27 cellular contexts compared by ENCODE assay signal in genomic region chr20:40519928-40520327, GRCh38.
"Had no signal": no experiment of that assay in that cellular context is flagged by ENCODE, and none has a peak within 500 bp of the region (broad histone marks: within the 10 kb centered on the region; RNA-seq: fewer than 3 reads in every experiment).

No MANE protein-coding gene starts in this region.

- ATAC-seq: activated CD8-positive, alpha-beta memory T cell treated with anti-CD3 and anti-CD28 coated beads, Interleukin-2, amount 10 ng/mL, durations not matched to agents 7 days and 5 days; SK-N-SH treated with all-trans-retinoic acid at 6 μM for 48 hours had no signal

- H3K4me3 Mint-ChIP-seq: activated B cell treated with CpG ODN at 0.5 μM for 24 hours; activated CD4-positive, alpha-beta T cell treated with anti-CD3 and anti-CD28 coated beads, Interleukin-2, amount 10 ng/mL, durations not matched to agents 24 days and 14 days; activated CD8-positive, alpha-beta memory T cell treated with anti-CD3 and anti-CD28 coated beads, Interleukin-2, amount 10 ng/mL, durations not matched to agents 7 days and 5 days; activated naive CD8-positive, alpha-beta T cell; activated T-cell treated with anti-CD3 and anti-CD28 coated beads, Interleukin-2, amount 50 U/mL, for 24 hours; brain; T-helper 1 cell treated with Interleukin-12 subunit alpha and Interleukin-12 subunit beta and Interleukin-4 antibody, amounts not matched to agents 30 μg/mL and 1 μg/mL, for 36 hours had no signal

- H3K36me3 Mint-ChIP-seq: activated CD8-positive, alpha-beta memory T cell treated with anti-CD3 and anti-CD28 coated beads, Interleukin-2, amount 10 ng/mL, durations not matched to agents 7 days and 5 days; activated naive CD8-positive, alpha-beta T cell; brain had no signal

- H3K27ac ChIP-seq: cardiac muscle cell, KMS-11, Peyer's patch, RWPE1, SJSA1 had no signal

- H3K4me1 Mint-ChIP-seq: activated B cell treated with CpG ODN at 0.5 μM for 24 hours; activated CD4-positive, alpha-beta T cell treated with anti-CD3 and anti-CD28 coated beads, Interleukin-2, amount 10 ng/mL, durations not matched to agents 24 days and 14 days; activated CD8-positive, alpha-beta memory T cell treated with anti-CD3 and anti-CD28 coated beads, Interleukin-2, amount 10 ng/mL, durations not matched to agents 7 days and 5 days; brain had no signal

- H3K4me2 ChIP-seq: KMS-11 had no signal

- H3K9me3 Mint-ChIP-seq: activated B cell treated with CpG ODN at 0.5 μM for 24 hours; activated T-cell treated with anti-CD3 and anti-CD28 coated beads, Interleukin-2, amount 50 U/mL, for 24 hours had no signal

- H3K27me3 ChIP-seq: cardiac muscle cell, MG63, Peyer's patch, SJSA1 had no signal

- DNase-seq: activated B cell treated with CpG ODN at 0.5 μM for 24 hours; activated CD4-positive, alpha-beta T cell treated with anti-CD3 and anti-CD28 coated beads for 1 hour; activated CD4-positive, alpha-beta T cell treated with anti-CD3 and anti-CD28 coated beads, Interleukin-2, amount 10 ng/mL, durations not matched to agents 24 days and 14 days; activated CD4-positive, alpha-beta T cell treated with anti-CD3 and anti-CD28 coated beads, Interleukin-2, amount 50 U/mL, for 48 hours; activated CD8-positive, alpha-beta memory T cell treated with anti-CD3 and anti-CD28 coated beads, Interleukin-2, amount 10 ng/mL, durations not matched to agents 7 days and 5 days; activated effector memory CD4-positive, alpha-beta T cell treated with anti-CD3 and anti-CD28 coated beads, Interleukin-2, amount 50 U/mL, for 16 hours; activated naive CD4-positive, alpha-beta T cell treated with Interleukin-2 at 50 U/mL for 16 hours; activated T-cell treated with anti-CD3 and anti-CD28 coated beads, Interleukin-2, amount 50 U/mL, for 24 hours; amygdala; MG63; NCI-H1105 treated with DMSO at 0.1 percent for 48 hours; NCI-H1436 treated with DMSO at 0.1 percent for 48 hours; NCI-H187; NCI-H2081; NCI-H510A treated with DMSO at 0.1 percent for 48 hours; NCI-H69; Peyer's patch; SHP77; SW 1271 had no signal

- H3K36me3 ChIP-seq: cardiac muscle cell, MG63, Peyer's patch, SJSA1 had no signal

- H3K4me3 ChIP-seq: cardiac muscle cell, MG63, Peyer's patch, SJSA1 had no signal

- H3K4me1 ChIP-seq: Peyer's patch, SJSA1 had no signal

- H3K27ac Mint-ChIP-seq: activated B cell treated with CpG ODN at 0.5 μM for 24 hours; activated CD4-positive, alpha-beta T cell treated with anti-CD3 and anti-CD28 coated beads, Interleukin-2, amount 10 ng/mL, durations not matched to agents 24 days and 14 days; activated CD8-positive, alpha-beta memory T cell treated with anti-CD3 and anti-CD28 coated beads, Interleukin-2, amount 10 ng/mL, durations not matched to agents 7 days and 5 days; activated naive CD8-positive, alpha-beta T cell; activated T-cell treated with anti-CD3 and anti-CD28 coated beads, Interleukin-2, amount 50 U/mL, for 24 hours; brain; T-helper 1 cell treated with Interleukin-12 subunit alpha and Interleukin-12 subunit beta and Interleukin-4 antibody, amounts not matched to agents 30 μg/mL and 1 μg/mL, for 36 hours had no signal

- H3K9me3 ChIP-seq: SJSA1 had no signal

- H3K27me3 Mint-ChIP-seq: activated CD8-positive, alpha-beta memory T cell treated with anti-CD3 and anti-CD28 coated beads, Interleukin-2, amount 10 ng/mL, durations not matched to agents 7 days and 5 days had no signal
